ENCODE assay signal across 1 cellular context in genomic region chr16:67942200-67942509, GRCh38.
A peak's percentile ranks its signal among the peaks of the same experiment; 100 is the strongest.
TF ChIP-seq lines count a peak whose summit lies in the region.

No MANE protein-coding gene starts in this region.

TF ChIP-seq in GM12878, 131 proteins besides CTCF, POLR2A, EP300 and RAD21:
- TF ChIP-seq SMC3 (IDR thresholded peaks at IDR 0.05; ENCODE audit: borderline replicate concordance, low read length) (peak; percentile 35; the same call in 1 of the 2 replicates), YY1 (IDR thresholded peaks at IDR 0.05; ENCODE audit: low read depth, low read length) (peak; percentile 66), NR2C2 (IDR thresholded peaks at IDR 0.05; ENCODE audit: borderline replicate concordance, control insufficient read depth, insufficient read length, low read depth) (no peak), TCF7 (IDR thresholded peaks at IDR 0.05; ENCODE audit: borderline replicate concordance) (no peak)
